23 cellular contexts compared by ENCODE assay signal in the genomic region with DNA sequence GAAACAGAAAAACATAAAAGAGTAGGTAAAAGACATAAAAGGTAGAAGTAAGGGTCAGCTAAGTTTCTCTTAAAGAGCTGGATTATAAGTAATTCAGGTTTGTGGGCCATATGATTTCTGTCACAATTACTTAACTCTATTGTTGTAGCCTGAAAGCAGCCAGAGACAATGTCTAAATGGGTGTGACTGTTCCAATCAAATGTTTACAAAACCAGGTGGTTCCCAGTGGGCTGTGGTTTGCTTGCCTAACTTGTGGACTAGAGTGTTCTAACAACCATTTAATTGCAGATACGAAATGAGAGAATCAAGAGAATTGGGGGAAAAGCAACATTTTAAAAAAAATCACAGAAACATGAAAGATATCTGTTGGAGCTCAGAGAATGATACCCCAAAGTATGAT. TPM values are rescaled to one million over a fixed set of nuclear protein-coding genes. Genes with fewer than 3 reads are reported as not detected.
"Had no signal": no experiment of that assay in that cellular context is flagged by ENCODE, and none has a peak within 500 bp of the region (broad histone marks: within the 10 kb centered on the region; RNA-seq: fewer than 3 reads in every experiment).

No MANE protein-coding gene starts in this region.

- H3K27me3 ChIP-seq: SJSA1 had no signal

- H3K4me3 ChIP-seq: SJSA1, SK-N-MC had no signal

- H3K27ac ChIP-seq: SJSA1, SK-N-MC had no signal

- H3K9me3 ChIP-seq: SJSA1 had no signal

- H3K36me3 ChIP-seq: SJSA1 had no signal

- DNase-seq: IMR-90, Karpas-422, KG1, MV-4-11, NCI-H1048, NCI-H1105, NCI-H1436 treated with DMSO at 0.1 percent for 48 hours, NCI-H1694, NCI-H187 treated with DMSO at 0.1 percent for 48 hours, NCI-H2029 treated with DMSO at 0.1 percent for 48 hours, NCI-H2171 treated with DMSO at 0.1 percent for 48 hours, NCI-H345, NCI-H446 treated with DMSO at 0.1 percent for 48 hours, NCI-H510A treated with DMSO at 0.1 percent for 48 hours, NCI-H526, NCI-H774, Right ventricle myocardium superior, RPMI8226, SIG-M5 had no signal

- H3K4me1 ChIP-seq: SJSA1 had no signal

RNA-seq across cellular contexts. Expression of a gene that starts 22.6 kb away (rescaled TPM):
- total RNA-seq: HepG2, HT1080, IMR-90, Right ventricle myocardium superior, SJSA1 had no signal
- polyA plus RNA-seq: HepG2, IMR-90 had no signal

RNA-seq across cellular contexts. Expression of a gene that starts 29.2 kb away (rescaled TPM):
- total RNA-seq: HepG2, HT1080, IMR-90, Right ventricle myocardium superior, SJSA1 had no signal
- polyA plus RNA-seq: HepG2, IMR-90 had no signal
